1 cellular context compared by ENCODE assay signal in genomic region chr7:138738551-138739335, GRCh38.
TF ChIP-seq lines count a peak whose summit lies in the region.

No MANE protein-coding gene starts in this region.

TF ChIP-seq in K562, 482 proteins besides CTCF, POLR2A, EP300 and RAD21 (continued from another document and continues in another):
- peak; percentile 46 for TF ChIP-seq ZFP36 (IDR thresholded peaks at IDR 0.05; ENCODE audit: low read depth, low read length, partially characterized antibody)
- peak; percentile 55 for TF ChIP-seq RBM25 (IDR thresholded peaks at IDR 0.05; ENCODE audit: low read depth, low read length, severe bottlenecking)
- 0 out of 2 replicates have a peak, but pooled peaks have one; percentile 17 for TF ChIP-seq CXXC5 (CRISPR knock-in tag; IDR thresholded peaks at IDR 0.05)
- no peak for TF ChIP-seq ZNF184 (CRISPR knock-in tag; IDR thresholded peaks at IDR 0.05)
- no peak for TF ChIP-seq BRCA1 (IDR thresholded peaks at IDR 0.05)
- no peak for TF ChIP-seq BRCA1 (CRISPR knock-in tag; IDR thresholded peaks at IDR 0.05)
- no peak for TF ChIP-seq ZNF740 (CRISPR knock-in tag; IDR thresholded peaks at IDR 0.05)
- TF ChIP-seq ZNF740 (tag; IDR thresholded peaks at IDR 0.05) = no peak
- no peak for TF ChIP-seq U2AF1 (optimal IDR thresholded peaks at IDR 0.05; ENCODE audit: low read depth, low read length)
- TF ChIP-seq CC2D1A (IDR thresholded peaks at IDR 0.05) = peak; percentile 80; the same call in 1 of the 2 replicates
- no peak for TF ChIP-seq E2F8 (IDR thresholded peaks at IDR 0.05; ENCODE audit: low read depth, partially characterized antibody)
- 0 out of 2 replicates have a peak, but pooled peaks have one; percentile 36 for TF ChIP-seq HINFP (tag; conservative IDR thresholded peaks at IDR 0.05; ENCODE audit: low read depth)
- TF ChIP-seq HDAC3 (IDR thresholded peaks at IDR 0.05; ENCODE audit: borderline replicate concordance, partially characterized antibody) = no peak
- TF ChIP-seq TCF7L2 (IDR thresholded peaks at IDR 0.05; ENCODE audit: low read depth, low read length) = no peak
- TF ChIP-seq ZNF41 (CRISPR knock-in tag; conservative IDR thresholded peaks at IDR 0.05) = no peak
- no peak for TF ChIP-seq SPI1 (IDR thresholded peaks at IDR 0.05; ENCODE audit: borderline replicate concordance, low read depth, low read length)
- no peak for TF ChIP-seq ZNF445 (CRISPR knock-in tag; IDR thresholded peaks at IDR 0.05; ENCODE audit: low read depth)
- TF ChIP-seq ID3 (CRISPR knock-in tag; IDR thresholded peaks at IDR 0.05) = no peak
- peak; percentile 65; the same call in 1 of the 2 replicates for TF ChIP-seq ID3 (tag; IDR thresholded peaks at IDR 0.05)
- no peak for TF ChIP-seq ZBED1 (IDR thresholded peaks at IDR 0.05)
- TF ChIP-seq NCOA6 (IDR thresholded peaks at IDR 0.05) = no peak
- TF ChIP-seq MYC (IDR thresholded peaks at IDR 0.05; ENCODE audit: low read depth, low read length) = peak; percentile 36; the same call in 1 of the 2 replicates
- TF ChIP-seq MYC (CRISPR knock-in tag; IDR thresholded peaks at IDR 0.05; ENCODE audit: borderline replicate concordance, low read depth) = no peak
- TF ChIP-seq MEF2D (tag; conservative IDR thresholded peaks at IDR 0.05; ENCODE audit: low read depth) = no peak
- TF ChIP-seq MXI1 (IDR thresholded peaks at IDR 0.05; ENCODE audit: low read depth, low read length) = no peak
- no peak for TF ChIP-seq SOX6 (IDR thresholded peaks at IDR 0.05)
- TF ChIP-seq SMC3 (conservative IDR thresholded peaks at IDR 0.05; ENCODE audit: insufficient read depth, low read depth, low read length) = peak; percentile 96
- no peak for TF ChIP-seq ETS1 (conservative IDR thresholded peaks at IDR 0.05; ENCODE audit: control insufficient read depth, low read depth, low read length)
- TF ChIP-seq MBD1 (CRISPR knock-in tag; IDR thresholded peaks at IDR 0.05) = no peak
- 0 out of 2 replicates have a peak, but pooled peaks have one; percentile 25 for TF ChIP-seq L3MBTL2 (IDR thresholded peaks at IDR 0.05)
- no peak for TF ChIP-seq POU5F1 (IDR thresholded peaks at IDR 0.05; ENCODE audit: borderline replicate concordance, low read depth, low read length, partially characterized antibody)
- TF ChIP-seq BCLAF1 (IDR thresholded peaks at IDR 0.05; ENCODE audit: borderline replicate concordance in 1 of 2, control insufficient read depth in 1 of 2, low read depth in 2 of 2, low read length in 1 of 2) = no peak
- TF ChIP-seq RB1 (IDR thresholded peaks at IDR 0.05; ENCODE audit: low read depth) = peak; percentile 41; the same call in 1 of the 2 replicates
- 0 out of 4 replicates have a peak, but pooled peaks of 1 of the 2 experiments have one; percentile 25 for TF ChIP-seq MNT (conservative IDR thresholded peaks at IDR 0.05)
- no peak for TF ChIP-seq ZNF408 (CRISPR knock-in tag; IDR thresholded peaks at IDR 0.05; ENCODE audit: low read depth)
- no peak for TF ChIP-seq SREBF2 (CRISPR knock-in tag; IDR thresholded peaks at IDR 0.05)
- no peak for TF ChIP-seq SRSF7 (optimal IDR thresholded peaks at IDR 0.05; ENCODE audit: low read depth, low read length)
- TF ChIP-seq ZBTB33 (CRISPR knock-in tag; IDR thresholded peaks at IDR 0.05) = peak; percentile 65
- 0 out of 2 replicates have a peak, but pooled peaks have one; percentile 32 for TF ChIP-seq AFF4 (CRISPR knock-in tag; IDR thresholded peaks at IDR 0.05)
- peak in 1 of 2 experiments; percentile 10; a peak in 1 of 4 replicates for TF ChIP-seq MAZ (CRISPR knock-in tag; conservative IDR thresholded peaks at IDR 0.05 in 1 of 2, IDR thresholded peaks at IDR 0.05 in 1 of 2)
- no peak for TF ChIP-seq ZNF212 (CRISPR knock-in tag; IDR thresholded peaks at IDR 0.05)
- TF ChIP-seq ZKSCAN8 (CRISPR knock-in tag; IDR thresholded peaks at IDR 0.05) = 0 out of 2 replicates have a peak, but pooled peaks have one; percentile 31
- TF ChIP-seq FOXK1 (CRISPR knock-in tag; IDR thresholded peaks at IDR 0.05; ENCODE audit: borderline replicate concordance) = no peak
- TF ChIP-seq EHMT2 (IDR thresholded peaks at IDR 0.05) = 0 out of 2 replicates have a peak, but pooled peaks have one; percentile 15
- no peak for TF ChIP-seq CHD1 (IDR thresholded peaks at IDR 0.05; ENCODE audit: low read length)
